1 cellular context compared by ENCODE assay signal in genomic region chr20:6034134-6034969, GRCh38.
TF ChIP-seq lines count a peak whose summit lies in the region.

No MANE protein-coding gene starts in this region.

TF ChIP-seq in K562, 482 proteins besides CTCF, POLR2A, EP300 and RAD21 (continued from another document and continues in another):
- TF ChIP-seq THRB (CRISPR knock-in tag; conservative IDR thresholded peaks at IDR 0.05): 0 out of 2 replicates have a peak, but pooled peaks have one; percentile 51
- TF ChIP-seq THRAP3 (IDR thresholded peaks at IDR 0.05; ENCODE audit: borderline replicate concordance): no peak
- no peak for TF ChIP-seq FOXK2 (conservative IDR thresholded peaks at IDR 0.05 in 1 of 2, IDR thresholded peaks at IDR 0.05 in 1 of 2; ENCODE audit: low read depth in 2 of 2)
- TF ChIP-seq TRIM24 (IDR thresholded peaks at IDR 0.05): no peak
- no peak for TF ChIP-seq DDX20 (tag; IDR thresholded peaks at IDR 0.05; ENCODE audit: low read depth)
- TF ChIP-seq PKNOX1 (IDR thresholded peaks at IDR 0.05): peak; percentile 90
- no peak for TF ChIP-seq ZNF277 (CRISPR knock-in tag; IDR thresholded peaks at IDR 0.05; ENCODE audit: borderline replicate concordance)
- peak; percentile 7; the same call in 1 of the 2 replicates for TF ChIP-seq TAL1 (IDR thresholded peaks at IDR 0.05)
- TF ChIP-seq MAX (CRISPR knock-in tag; IDR thresholded peaks at IDR 0.05): no peak
- TF ChIP-seq MYC (IDR thresholded peaks at IDR 0.05; ENCODE audit: low read depth, low read length): no peak
- TF ChIP-seq MYC (CRISPR knock-in tag; IDR thresholded peaks at IDR 0.05; ENCODE audit: borderline replicate concordance, low read depth): no peak
- no peak for TF ChIP-seq HDAC8 (tag; IDR thresholded peaks at IDR 0.05)
- TF ChIP-seq HMGXB4 (CRISPR knock-in tag; IDR thresholded peaks at IDR 0.05): no peak
- no peak for TF ChIP-seq HCFC1 (IDR thresholded peaks at IDR 0.05; ENCODE audit: low read depth, low read length)
- TF ChIP-seq PRDM10 (IDR thresholded peaks at IDR 0.05; ENCODE audit: partially characterized antibody): peak; percentile 34
- TF ChIP-seq NCOA1 (IDR thresholded peaks at IDR 0.05; ENCODE audit: low read depth): no peak; the same call in 1 of the 2 replicates
- peak; percentile 58 for TF ChIP-seq SMARCA4 (IDR thresholded peaks at IDR 0.05)
- TF ChIP-seq HNRNPH1 (optimal IDR thresholded peaks at IDR 0.05; ENCODE audit: low read depth, low read length): no peak
- no peak for TF ChIP-seq TCFL5 (CRISPR knock-in tag; conservative IDR thresholded peaks at IDR 0.05)
- peak; percentile 74 for TF ChIP-seq ARID1B (IDR thresholded peaks at IDR 0.05)
- no peak for TF ChIP-seq STAT6 (CRISPR knock-in tag; IDR thresholded peaks at IDR 0.05)
- no peak for TF ChIP-seq CBX2 (IDR thresholded peaks at IDR 0.05; ENCODE audit: insufficient read depth, low read length, poor library complexity, severe bottlenecking)
- no peak for TF ChIP-seq CREBBP (IDR thresholded peaks at IDR 0.05; ENCODE audit: low read depth, low read length)
- TF ChIP-seq HSF4 (CRISPR knock-in tag; IDR thresholded peaks at IDR 0.05; ENCODE audit: borderline replicate concordance): no peak
- TF ChIP-seq GABPA (tag; conservative IDR thresholded peaks at IDR 0.05; ENCODE audit: low read depth): no peak
- 0 out of 2 replicates have a peak, but pooled peaks have one; percentile 47 for TF ChIP-seq RNF2 (IDR thresholded peaks at IDR 0.05)
- TF ChIP-seq GATA2 (CRISPR knock-in tag; IDR thresholded peaks at IDR 0.05): 0 out of 2 replicates have a peak, but pooled peaks have one; percentile 27
- peak; percentile 40; the same call in 1 of the 2 replicates for TF ChIP-seq EP400 (IDR thresholded peaks at IDR 0.05)
- no peak for TF ChIP-seq ZFP36 (IDR thresholded peaks at IDR 0.05; ENCODE audit: low read depth, low read length, partially characterized antibody)
- TF ChIP-seq CBFA2T2 (conservative IDR thresholded peaks at IDR 0.05): 0 out of 2 replicates have a peak, but pooled peaks have one; percentile 30
- TF ChIP-seq YY1 (IDR thresholded peaks at IDR 0.05; ENCODE audit: borderline replicate concordance in 1 of 3, control insufficient read depth in 1 of 3, extremely low read depth in 1 of 3, insufficient read depth in 3 of 3, insufficient read length in 1 of 3, insufficient replicate concordance in 2 of 3, low read depth in 1 of 3, low read length in 2 of 3): no peak
- no peak for TF ChIP-seq SNIP1 (IDR thresholded peaks at IDR 0.05; ENCODE audit: low read depth)
- TF ChIP-seq ZNF239 (CRISPR knock-in tag; IDR thresholded peaks at IDR 0.05): peak; percentile 57
- peak; percentile 57; the same call in 1 of the 2 replicates for TF ChIP-seq SPI1 (IDR thresholded peaks at IDR 0.05; ENCODE audit: borderline replicate concordance, low read depth, low read length)
- no peak for TF ChIP-seq CXXC5 (CRISPR knock-in tag; IDR thresholded peaks at IDR 0.05)
- TF ChIP-seq HMBOX1 (IDR thresholded peaks at IDR 0.05): peak; percentile 80
- no peak for TF ChIP-seq STAT5B (CRISPR knock-in tag; IDR thresholded peaks at IDR 0.05)
- 0 out of 2 replicates have a peak, but pooled peaks have one; percentile 9 for TF ChIP-seq NFE2 (IDR thresholded peaks at IDR 0.05; ENCODE audit: low read depth)
- no peak for TF ChIP-seq ELF2 (CRISPR knock-in tag; IDR thresholded peaks at IDR 0.05)
- no peak for TF ChIP-seq ZNF717 (CRISPR knock-in tag; IDR thresholded peaks at IDR 0.05)
- TF ChIP-seq ZNF165 (CRISPR knock-in tag; IDR thresholded peaks at IDR 0.05; ENCODE audit: borderline replicate concordance): no peak
- TF ChIP-seq CAMTA2 (CRISPR knock-in tag; conservative IDR thresholded peaks at IDR 0.05): no peak
- peak; percentile 95 for TF ChIP-seq MEF2A (IDR thresholded peaks at IDR 0.05; ENCODE audit: control insufficient read depth, low read depth, low read length)
- peak; percentile 63; the same call in 1 of the 2 replicates for TF ChIP-seq ZNF175 (CRISPR knock-in tag; IDR thresholded peaks at IDR 0.05; ENCODE audit: low read depth)
- 0 out of 2 replicates have a peak, but pooled peaks have one; percentile 13 for TF ChIP-seq THRA (IDR thresholded peaks at IDR 0.05)
- TF ChIP-seq ZNF146 (CRISPR knock-in tag; IDR thresholded peaks at IDR 0.05; ENCODE audit: unreplicated experiment): no peak
- TF ChIP-seq NFRKB (IDR thresholded peaks at IDR 0.05; ENCODE audit: low read depth): no peak
- TF ChIP-seq PTRF (tag; IDR thresholded peaks at IDR 0.05): no peak
- no peak for TF ChIP-seq CBX5 (IDR thresholded peaks at IDR 0.05; ENCODE audit: borderline replicate concordance, low read depth)
- TF ChIP-seq SOX6 (IDR thresholded peaks at IDR 0.05): peak; percentile 87
- TF ChIP-seq LEF1 (IDR thresholded peaks at IDR 0.05): peak; percentile 62; the same call in 1 of the 2 replicates
- no peak for TF ChIP-seq ZZZ3 (IDR thresholded peaks at IDR 0.05)
- no peak for TF ChIP-seq MXD1 (CRISPR knock-in tag; IDR thresholded peaks at IDR 0.05; ENCODE audit: borderline replicate concordance, poor library complexity, severe bottlenecking)
- peak; percentile 46; the same call in 1 of the 2 replicates for TF ChIP-seq ETV5 (CRISPR knock-in tag; IDR thresholded peaks at IDR 0.05; ENCODE audit: low read depth)
- TF ChIP-seq MLX (CRISPR knock-in tag; conservative IDR thresholded peaks at IDR 0.05): no peak
- TF ChIP-seq NFXL1 (CRISPR knock-in tag; IDR thresholded peaks at IDR 0.05): no peak
- TF ChIP-seq NR2C2 (CRISPR knock-in tag; IDR thresholded peaks at IDR 0.05): no peak
- TF ChIP-seq NR2C2 (tag; IDR thresholded peaks at IDR 0.05): peak; percentile 47; the same call in 1 of the 2 replicates
